In the genomic region with DNA sequence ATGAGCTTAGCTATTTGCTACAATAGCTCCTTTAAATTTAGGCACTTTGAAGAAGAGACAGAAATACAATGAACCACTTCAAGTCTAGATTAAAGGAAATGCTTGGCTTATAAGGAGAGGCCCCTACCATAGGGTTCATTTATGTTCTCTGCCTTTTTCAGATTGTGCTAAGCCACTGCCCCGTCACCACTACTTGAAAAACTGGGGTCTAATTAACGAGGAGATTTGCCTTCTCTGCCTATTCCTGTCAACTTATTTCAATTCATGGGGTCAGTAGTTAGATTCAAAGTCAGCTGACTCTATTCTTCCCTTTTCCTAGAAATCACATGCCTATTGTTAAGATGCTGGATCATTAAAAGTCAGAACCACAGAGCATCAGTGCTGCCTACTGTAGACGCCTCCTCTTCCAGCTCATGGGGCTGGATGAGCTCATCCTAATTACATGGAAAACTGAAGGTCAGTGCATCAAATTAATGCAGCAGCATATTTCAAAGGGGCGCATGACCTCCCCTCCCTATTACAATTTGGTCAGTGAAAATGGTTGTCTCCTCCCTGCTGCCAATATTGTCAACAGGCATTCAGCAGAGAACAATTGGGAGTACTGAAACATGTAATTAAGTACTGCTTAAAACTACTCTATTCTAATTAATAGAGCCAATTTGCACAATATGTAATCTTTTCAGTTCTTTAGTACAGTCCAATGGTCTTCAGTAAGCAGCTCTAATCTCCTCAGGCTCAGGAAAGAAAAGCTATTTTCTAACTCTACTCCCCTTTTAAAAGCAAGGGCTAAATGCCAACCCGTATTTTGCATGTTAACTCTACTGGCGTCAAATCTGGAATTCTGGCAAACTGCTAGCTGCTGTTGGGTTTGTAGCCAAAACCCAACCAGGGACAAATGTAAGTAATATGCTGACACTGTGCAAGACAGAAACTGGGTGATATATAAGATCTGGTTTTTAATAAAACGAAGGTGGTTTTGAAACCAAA, we compare ENCODE assay signal across 18 cellular contexts.
DNase-seq lines count a peak whose midpoint lies in the region; ATAC-seq and TF ChIP-seq lines count a peak whose summit lies in the region.
"Had no signal": no experiment of that assay in that cellular context is flagged by ENCODE, and none has a peak within 500 bp of the region (broad histone marks: within the 10 kb centered on the region; RNA-seq: fewer than 3 reads in every experiment).

No MANE protein-coding gene starts in this region.

- TF ChIP-seq CTCF in A673 (conservative IDR thresholded peaks at IDR 0.05; ENCODE audit: low read depth, low read length) (no peak), fibroblast of pulmonary artery (IDR thresholded peaks at IDR 0.05; ENCODE audit: low read length, missing control alignments) (no peak), omental fat pad (IDR thresholded peaks at IDR 0.05) (no peak), GM10248 (IDR thresholded peaks at IDR 0.05; ENCODE audit: control extremely low read depth, extremely low read depth, low read depth, missing control alignments) (no peak)

- no peaks in the 10 kb centered on the region for H3K79me2 ChIP-seq in Karpas-422 (ENCODE audit: low read length)

- no peaks in the 10 kb centered on the region for H3K27me3 ChIP-seq in A673 (replicated peaks; ENCODE audit: insufficient read depth, low read depth, low read length, poor library complexity)
- H3K27me3 ChIP-seq in Karpas-422 (ENCODE audit: low read length): no peaks in the 10 kb centered on the region
- H3K27me3 ChIP-seq: cardiac muscle cell, MG63 had no signal

- ATAC-seq in omental fat pad (ENCODE audit: low FRiP score): peak; percentile 53
- ATAC-seq: stimulated activated naive CD8-positive, alpha-beta T cell treated with anti-CD3 and anti-CD28 coated beads, Interleukin-15, Interleukin-2, amounts not matched to agents 100 U/mL and 50 U/mL, for 24 hours had no signal

- CTCF ChIA-PET in A673 (lab: Charles Lee) (interaction anchor here (1.0 kb wide), 1 partner anchor 602 kb away, joined by 4 read pairs; no protein-coding TSS in a partner anchor), GM10248 (lab: Yijun Ruan, JAX) (interaction anchor here (1.4 kb wide), 1 partner anchor 17 kb away, joined by 4 read pairs; no protein-coding TSS in a partner anchor)

- H3K9me2 ChIP-seq in Karpas-422 (replicated peaks; ENCODE audit: insufficient read depth, low read length): no peaks in the 10 kb centered on the region
- H3K9me2 ChIP-seq: SK-N-SH had no signal

- no peak overlapping the region for H3K27ac ChIP-seq in A673 (ENCODE audit: low read depth, low read length, poor library complexity, severe bottlenecking)
- H3K27ac ChIP-seq in Karpas-422 (ENCODE audit: low read length): no peak overlapping the region
- H3K27ac ChIP-seq: cardiac muscle cell, epithelial cell of prostate had no signal

- intact Hi-C loops in A673 (cut with micrococcal nuclease; ENCODE audit: unreplicated experiment): no loop called here

- H3K4me2 ChIP-seq in Karpas-422 (ENCODE audit: low read depth, low read length, poor library complexity, severe bottlenecking): no peak overlapping the region
- H3K4me2 ChIP-seq: SK-N-SH had no signal

- H2AFZ ChIP-seq in Karpas-422 (ENCODE audit: low read length): no peak overlapping the region

- H3K4me1 ChIP-seq in A673 (ENCODE audit: insufficient read depth, low read length, poor library complexity, severe bottlenecking): peaks cover 27% of the 10 kb centered on the region
- H3K4me1 ChIP-seq in Karpas-422 (ENCODE audit: low read length): no peaks in the 10 kb centered on the region

- H3K9ac ChIP-seq in Karpas-422 (ENCODE audit: low read length): no peak overlapping the region
- H3K9ac ChIP-seq: SK-N-SH had no signal

- H3K36me3 ChIP-seq in A673 (ENCODE audit: insufficient read depth, low read length, poor library complexity, severe bottlenecking) (no peaks in the 10 kb centered on the region), Karpas-422 (ENCODE audit: insufficient read depth, low read length) (no peaks in the 10 kb centered on the region)
- H3K36me3 ChIP-seq: cardiac muscle cell had no signal

- H3K9me3 ChIP-seq in A673 (ENCODE audit: low read depth, low read length, poor library complexity, severe bottlenecking) (no peaks in the 10 kb centered on the region), Karpas-422 (ENCODE audit: low read length) (no peaks in the 10 kb centered on the region)
- H3K9me3 ChIP-seq: MG63, SK-N-SH had no signal

- POLR2A ChIA-PET in A673 (lab: Charles Lee; ENCODE audit: low non-redundant PET): no interaction called here
- POLR2A ChIA-PET in GM10248 (lab: Yijun Ruan, JAX): no interaction called here

- H4K20me1 ChIP-seq in Karpas-422 (ENCODE audit: insufficient read depth, low read depth, low read length): no peaks in the 10 kb centered on the region

- DNase-seq in A673 (ENCODE audit: low spot score) (peak; percentile 61), NCI-H446 treated with DMSO at 0.1 percent for 48 hours (lab: John Stamatoyannopoulos, UW) (peak; percentile 83), fibroblast of pulmonary artery (ENCODE audit: low read depth) (peak; percentile 81), omental fat pad (ENCODE audit: low spot score) (no peak), GM10248 (ENCODE audit: extremely low spot score) (no peak), Karpas-422 (no peak), NCI-H774 (lab: John Stamatoyannopoulos, UW) (no peak), midbrain (lab: John Stamatoyannopoulos, UW) (no peak)
- DNase-seq: activated B cell treated with CpG ODN at 0.5 μM for 24 hours; DMS53; immature natural killer cell; MG63; NCI-H526; SK-N-SH; stimulated activated CD4-positive, alpha-beta T cell treated with anti-CD3 and anti-CD28 coated beads, Interleukin-4, amount 100 ng/mL, for 24 hours; stimulated activated naive CD8-positive, alpha-beta T cell treated with anti-CD3 and anti-CD28 coated beads, Interleukin-15, Interleukin-2, amounts not matched to agents 100 U/mL and 50 U/mL, for 24 hours had no signal

- H3K4me3 ChIP-seq in A673 (ENCODE audit: low read depth, low read length, poor library complexity, severe bottlenecking): no peak overlapping the region
- H3K4me3 ChIP-seq in fibroblast of pulmonary artery (replicated peaks; ENCODE audit: low read depth, low read length): no peak overlapping the region
- no peak overlapping the region for H3K4me3 ChIP-seq in Karpas-422 (ENCODE audit: low read length)
- H3K4me3 ChIP-seq: cardiac muscle cell, MG63 had no signal

- no TSS peak for BruUV-seq in A673 (replicated peaks; lab: Mats Ljungman, UMichigan)

Comparison
In these comparisons a context has a peak if more than half of its experiments do, and no peak if none do; other contexts are left out.
1. DNase-seq: peak in A673 (single experiment), NCI-H446 treated with DMSO at 0.1 percent for 48 hours (single experiment) and fibroblast of pulmonary artery (single experiment); none in omental fat pad (single experiment), GM10248 (single experiment), Karpas-422 (single experiment), NCI-H774 (single experiment) and midbrain (single experiment).